ENCODE assay signal across 19 cellular contexts in the genomic region with DNA sequence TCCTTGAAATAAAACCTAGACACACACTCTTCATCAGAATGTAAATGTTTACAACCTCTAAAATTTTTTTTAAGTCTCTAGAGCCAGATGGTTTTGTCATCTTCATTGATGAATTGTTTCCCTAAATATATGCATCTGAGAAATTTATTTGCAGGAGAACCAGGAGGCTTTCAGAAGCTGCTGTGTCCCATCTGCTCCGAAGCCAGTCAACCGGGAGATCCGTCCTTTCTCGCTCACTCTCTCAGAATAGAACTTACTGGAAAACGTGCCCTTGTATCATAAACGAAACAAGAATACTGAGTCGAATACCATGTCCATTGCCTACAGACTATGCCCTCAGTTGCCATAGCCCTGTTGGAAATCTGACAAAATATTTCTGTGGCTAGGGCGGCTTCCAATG.
A peak's percentile ranks its signal among the peaks of the same experiment; 100 is the strongest.
DNase-seq lines count a peak whose midpoint lies in the region; ATAC-seq and TF ChIP-seq lines count a peak whose summit lies in the region.
"Had no signal": no experiment of that assay in that cellular context is flagged by ENCODE, and none has a peak within 500 bp of the region (broad histone marks: within the 10 kb centered on the region; RNA-seq: fewer than 3 reads in every experiment).

No MANE protein-coding gene starts in this region.

- no peak overlapping the region for H3K4me3 ChIP-seq in transverse colon
- H3K4me3 ChIP-seq: A549; BLaER1 treated with 17β-estradiol and CSF1 and Interleukin-3, amounts not matched to agents 10 nM and 100 nM; GM12878 had no signal

- no peak overlapping the region for H3K27ac ChIP-seq in transverse colon
- H3K27ac ChIP-seq: 22Rv1; A549; BLaER1 treated with 17β-estradiol and CSF1 and Interleukin-3, amounts not matched to agents 10 nM and 100 nM; C4-2B had no signal

- no peak for ATAC-seq in left lobe of liver
- ATAC-seq: A549; CD8-positive, alpha-beta T cell; GM12878 had no signal

- 95% methylated on average over 4 to 8 of the region's 8 CpGs for WGBS in transverse colon (ENCODE audit: low coverage in 1 of 2), 2 donors

- H3K9me3 ChIP-seq in transverse colon = no peaks in the 10 kb centered on the region
- H3K9me3 ChIP-seq: A549, Caco-2 had no signal

- intact Hi-C loops in transverse colon (cut with DNase I; ENCODE audit: low total_unique reads) (no loop called here), cardiac septum (cut with DNase I) (no loop called here)

- TF ChIP-seq EP300 in transverse colon (IDR thresholded peaks at IDR 0.05; ENCODE audit: low read depth) = no peak

- TF ChIP-seq POLR2A in transverse colon (IDR thresholded peaks at IDR 0.05) = no peak

- H3K27me3 ChIP-seq in transverse colon = no peaks in the 10 kb centered on the region
- H3K27me3 ChIP-seq: BLaER1 treated with 17β-estradiol and CSF1 and Interleukin-3, amounts not matched to agents 10 nM and 100 nM had no signal

- no peaks in the 10 kb centered on the region for H3K4me1 ChIP-seq in transverse colon
- H3K4me1 ChIP-seq: A549, Caco-2 had no signal

- in situ Hi-C loops in transverse colon (cut with MboI; ENCODE audit: low pct_ligation_motif_present in 1 of 4, low pct_unique_long_range_greater_than_20kb in 1 of 4, low sequenced_read_pairs in 3 of 4) = loop anchor here in 1 of 4 donors (25.0 kb wide), 1 partner anchor 322 kb away; no protein-coding TSS in a partner anchor

- H3K36me3 ChIP-seq in transverse colon = peaks cover 0 to 26% (median 7%) of the 10 kb centered on the region in 4 donors

- no peak for TF ChIP-seq CTCF in transverse colon (IDR thresholded peaks at IDR 0.05)

- DNase-seq in NCI-H2171 treated with DMSO at 0.1 percent for 48 hours (lab: John Stamatoyannopoulos, UW) (peak; percentile 42), NCI-H2171 (lab: John Stamatoyannopoulos, UW) (no peak), NCI-H1694 treated with DMSO at 0.1 percent for 48 hours (lab: John Stamatoyannopoulos, UW) (peak; percentile 57), cerebellum (ENCODE audit: low spot score) (peak; percentile 58), left lobe of liver (ENCODE audit: low spot score) (no peak), transverse colon (no peak), cardiac septum (ENCODE audit: low spot score) (no peak)
- DNase-seq: AML-193; Caco-2; Calu3; CD4-positive, alpha-beta T cell; CD8-positive, alpha-beta T cell; DMS79 treated with DMSO at 0.1 percent for 48 hours; GDM1 had no signal

Comparison
In these comparisons a context has a peak if more than half of its experiments do, and no peak if none do; other contexts are left out.
1. DNase-seq: peak in NCI-H2171 treated with DMSO at 0.1 percent for 48 hours (single experiment), NCI-H1694 treated with DMSO at 0.1 percent for 48 hours (single experiment) and cerebellum (single experiment); none in NCI-H2171 (single experiment), left lobe of liver (single experiment), transverse colon (single experiment) and cardiac septum (single experiment).